In genomic region chr9:27379311-27380236, GRCh38 we compare ENCODE assay signal across 13 cellular contexts.
A peak's percentile ranks its signal among the peaks of the same experiment; 100 is the strongest.
DNase-seq lines count a peak whose midpoint lies in the region; ATAC-seq and TF ChIP-seq lines count a peak whose summit lies in the region.
"Had no signal": no experiment of that assay in that cellular context is flagged by ENCODE, and none has a peak within 500 bp of the region (broad histone marks: within the 10 kb centered on the region; RNA-seq: fewer than 3 reads in every experiment).

No MANE protein-coding gene starts in this region.

- H3K9ac ChIP-seq in neuronal stem cell (ENCODE audit: low read depth, low read length, poor library complexity) = no peak overlapping the region
- H3K9ac ChIP-seq: parathyroid adenoma had no signal

- H3K4me3 ChIP-seq in neuronal stem cell (ENCODE audit: low read length in 2 of 2) = no peak overlapping the region

- H2BK5ac ChIP-seq in neuronal stem cell (ENCODE audit: low read length) = no peak overlapping the region

- H3K27ac ChIP-seq in VCaP (peak overlapping the region; percentile 18; the same call in 1 of the 2 replicates), neuronal stem cell (replicated peaks; ENCODE audit: low read length) (no peak overlapping the region)
- H3K27ac ChIP-seq: parathyroid adenoma had no signal

- no peak overlapping the region for H3K4ac ChIP-seq in neuronal stem cell (ENCODE audit: low read length)

- H2BK12ac ChIP-seq in neuronal stem cell (ENCODE audit: low read length) = no peak overlapping the region

- H2AK5ac ChIP-seq in neuronal stem cell (ENCODE audit: low read depth, low read length) = no peak overlapping the region

- no peak overlapping the region for H2BK120ac ChIP-seq in neuronal stem cell (ENCODE audit: low read depth, low read length)

- TF ChIP-seq CTCF in VCaP (conservative IDR thresholded peaks at IDR 0.05) = no peak

- no peak overlapping the region for H2AFZ ChIP-seq in neuronal stem cell (ENCODE audit: low read length)
- H2AFZ ChIP-seq: parathyroid adenoma had no signal

- H3K27me3 ChIP-seq in neuronal stem cell (ENCODE audit: control insufficient read depth in 3 of 3, insufficient read depth in 3 of 3, low read depth in 1 of 3, low read length in 3 of 3) = no peaks in the 10 kb centered on the region

- no peak overlapping the region for H3K18ac ChIP-seq in neuronal stem cell (ENCODE audit: low read length)

- H3K36me3 ChIP-seq in neuronal stem cell (replicated peaks in 1 of 2; ENCODE audit: control insufficient read depth in 2 of 2, insufficient read depth in 2 of 2, low read length in 2 of 2) = peaks cover 0 to 3% of the 10 kb centered on the region in 2 donors

- no peak overlapping the region for H2BK15ac ChIP-seq in neuronal stem cell (ENCODE audit: low read length)

- no peak overlapping the region for H3K23ac ChIP-seq in neuronal stem cell (ENCODE audit: low read depth, low read length, poor library complexity)

- no CpG with 5 or more reads among the region's 8 CpGs for WGBS in neuronal stem cell (ENCODE audit: extremely low coverage in 2 of 2, insufficient read length in 2 of 2, insufficient replicate concordance in 1 of 2), 2 donors

- peak overlapping the region; percentile 70 for H4K8ac ChIP-seq in neuronal stem cell (ENCODE audit: low read depth, low read length)

- no peak overlapping the region for H4K91ac ChIP-seq in neuronal stem cell (ENCODE audit: low read depth, low read length, poor library complexity)

- H3K79me1 ChIP-seq in neuronal stem cell (ENCODE audit: low read depth, low read length) = no peaks in the 10 kb centered on the region

- H3K4me2 ChIP-seq in neuronal stem cell (ENCODE audit: insufficient read depth, low read length, poor library complexity, severe bottlenecking) = no peak overlapping the region

- H3K14ac ChIP-seq in neuronal stem cell (ENCODE audit: low read length) = no peak overlapping the region

- no peak for DNase-seq in neuronal stem cell (ENCODE audit: low spot score)
- DNase-seq in NCI-H187 treated with DMSO at 0.1 percent for 48 hours (lab: John Stamatoyannopoulos, UW) = no peak
- DNase-seq in iPS-NIHi11 (ENCODE audit: low spot score) = no peak
- DNase-seq: activated gamma-delta T cell treated with Interleukin-2 at 50 U/mL for 16 hours; effector CD8-positive, alpha-beta T cell; H9; NCI-H526 treated with DMSO at 0.1 percent for 48 hours; T-cell had no signal

- H3K4me1 ChIP-seq in neuronal stem cell (ENCODE audit: control insufficient read depth in 2 of 2, insufficient read depth in 1 of 2, low read depth in 1 of 2, low read length in 2 of 2) = peaks cover 0 to 9% of the 10 kb centered on the region in 2 donors
- H3K4me1 ChIP-seq: parathyroid adenoma had no signal

- H3K9me3 ChIP-seq in neuronal stem cell (replicated peaks in 1 of 2; ENCODE audit: control insufficient read depth in 2 of 2, insufficient read depth in 1 of 2, low read depth in 1 of 2, low read length in 2 of 2) = no peaks in the 10 kb centered on the region

- ATAC-seq in GM18870 (IDR thresholded peaks at IDR 0.05; ENCODE audit: unreplicated experiment) (peak; percentile 27), GM21786 (IDR thresholded peaks at IDR 0.05; ENCODE audit: unreplicated experiment) (peak; percentile 15), HG02870 (IDR thresholded peaks at IDR 0.05; ENCODE audit: unreplicated experiment) (no peak)
